ENCODE assay signal across 19 cellular contexts in the genomic region with DNA sequence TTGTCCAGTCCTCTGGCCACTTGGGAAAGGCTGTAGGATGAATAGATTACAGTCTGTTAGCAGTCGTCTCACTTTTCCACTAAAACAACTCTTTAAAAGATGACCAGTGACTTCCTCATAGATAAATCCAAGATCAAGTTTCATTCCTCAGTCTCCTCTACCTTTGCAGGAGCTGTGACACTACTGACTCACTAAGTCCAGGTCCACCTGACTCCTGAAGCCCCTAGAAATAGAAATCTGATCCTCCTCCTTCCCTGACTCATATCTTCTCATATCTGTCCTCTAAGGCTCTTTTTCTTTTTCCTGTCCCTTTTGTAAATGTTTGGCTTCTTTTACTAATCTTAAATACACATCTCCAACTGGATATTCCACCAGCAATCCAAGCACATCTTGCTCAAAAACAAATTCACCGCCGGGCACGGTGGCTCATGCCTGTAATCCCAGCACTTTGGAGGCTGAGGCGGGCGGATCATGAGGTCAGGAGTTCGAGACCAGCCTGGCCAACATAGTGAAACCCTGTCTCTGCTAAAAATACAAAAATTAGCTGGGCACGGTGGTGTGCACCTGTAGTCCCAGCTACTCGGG. TPM values are rescaled to one million over a fixed set of nuclear protein-coding genes. Genes with fewer than 3 reads are reported as not detected.
A peak's percentile ranks its signal among the peaks of the same experiment; 100 is the strongest.
DNase-seq lines count a peak whose midpoint lies in the region; ATAC-seq and TF ChIP-seq lines count a peak whose summit lies in the region.
"Had no signal": no experiment of that assay in that cellular context is flagged by ENCODE, and none has a peak within 500 bp of the region (broad histone marks: within the 10 kb centered on the region; RNA-seq: fewer than 3 reads in every experiment).

No MANE protein-coding gene starts in this region.

- TF ChIP-seq EP300 in stomach (IDR thresholded peaks at IDR 0.05) = no peak

- H3K27ac Mint-ChIP-seq in Calu3 (ENCODE audit: unreplicated experiment) = no peak overlapping the region
- no peak overlapping the region for H3K27ac Mint-ChIP-seq in endodermal cell

- H3K4me1 Mint-ChIP-seq in Calu3 (ENCODE audit: low read depth, unreplicated experiment) (peaks cover 28% of the 10 kb centered on the region), endodermal cell (peaks cover 12% of the 10 kb centered on the region)

- no peak overlapping the region for H3K9ac ChIP-seq in HCT116 (ENCODE audit: low read length)
- H3K9ac ChIP-seq in PC-3 (ENCODE audit: low read length) = no peak overlapping the region
- H3K9ac ChIP-seq in endodermal cell (ENCODE audit: extremely low read depth, low read length, poor library complexity, severe bottlenecking) = no peak overlapping the region

- H3K4me3 ChIP-seq in HCT116 (replicated peaks in 1 of 2; ENCODE audit: low read depth in 1 of 2, low read length in 2 of 2) (no peak overlapping the region), PC-3 (ENCODE audit: low read length) (no peak overlapping the region), stomach (no peak overlapping the region), endodermal cell (ENCODE audit: low read length) (no peak overlapping the region)
- H3K4me3 ChIP-seq: HAP-1, MG63, SJCRH30 had no signal

- TF ChIP-seq POLR2A in HCT116 (IDR thresholded peaks at IDR 0.05; ENCODE audit: borderline replicate concordance, extremely low read depth, insufficient read depth, insufficient read length) (no peak), stomach (IDR thresholded peaks at IDR 0.05) (no peak)

- RAD21 ChIA-PET in HCT116 (lab: Charles Lee; ENCODE audit: low non-redundant PET in 1 of 2, low total read pairs in 2 of 2, uncharacterized antibody in 2 of 2, unreplicated experiment in 2 of 2) = no interaction called here

- H3F3A ChIP-seq in PC-3 (ENCODE audit: low read length, unreplicated experiment) = peaks cover 4% of the 10 kb centered on the region

- no peak for TF ChIP-seq CTCF in HCT116 (IDR thresholded peaks at IDR 0.05 in 2 of 3, conservative IDR thresholded peaks at IDR 0.05 in 1 of 3; ENCODE audit: borderline replicate concordance in 1 of 3, insufficient read depth in 1 of 3, low read depth in 2 of 3, low read length in 2 of 3)
- no peak for TF ChIP-seq CTCF in PC-3 (conservative IDR thresholded peaks at IDR 0.05; ENCODE audit: low read depth, low read length)
- TF ChIP-seq CTCF in stomach (IDR thresholded peaks at IDR 0.05) = no peak
- no peak for TF ChIP-seq CTCF in Calu3 (IDR thresholded peaks at IDR 0.05; ENCODE audit: unreplicated experiment)
- TF ChIP-seq CTCF in endodermal cell (conservative IDR thresholded peaks at IDR 0.05) = no peak

- H3K36me3 ChIP-seq in HCT116 (ENCODE audit: control insufficient read depth in 1 of 2, insufficient read depth in 2 of 2, low read length in 2 of 2) (no peaks in the 10 kb centered on the region), PC-3 (ENCODE audit: low read depth, low read length) (no peaks in the 10 kb centered on the region), stomach (no peaks in the 10 kb centered on the region), endodermal cell (ENCODE audit: control insufficient read depth, insufficient read depth, low read length) (no peaks in the 10 kb centered on the region)
- H3K36me3 ChIP-seq: HAP-1, MG63, SJCRH30 had no signal

- H3K4me3 Mint-ChIP-seq in Calu3 (ENCODE audit: low read depth, unreplicated experiment) (no peak overlapping the region), endodermal cell (no peak overlapping the region)

- DNase-seq in HCT116 (ENCODE audit: low read depth, low spot score) = no peak
- DNase-seq in PC-3 = peak; percentile 92
- DNase-seq in kidney tubule cell (ENCODE audit: low spot score) = peak; percentile 35
- no peak for DNase-seq in stomach
- DNase-seq in Calu3 = no peak
- DNase-seq in activated CD4-positive, alpha-beta T cell treated with anti-CD3 and anti-CD28 coated beads for 48 hours = no peak
- no peak for DNase-seq in endodermal cell
- DNase-seq: CD8-positive, alpha-beta memory T cell; DMS153; KBM-7; MG63; NCI-H1105; NCI-H187; NCI-H2171; NCI-H446 treated with DMSO at 0.1 percent for 48 hours; NCI-H82; SJCRH30; SW 1271 had no signal

- no peaks in the 10 kb centered on the region for H3K9me2 ChIP-seq in HCT116 (ENCODE audit: insufficient read depth)
- no peaks in the 10 kb centered on the region for H3K9me2 ChIP-seq in PC-3 (replicated peaks; ENCODE audit: low read length)

- H3K9me3 ChIP-seq in HCT116 (ENCODE audit: control insufficient read depth in 1 of 2, insufficient read depth in 1 of 2, low read depth in 1 of 2, low read length in 2 of 2) (no peaks in the 10 kb centered on the region), PC-3 (ENCODE audit: low read length) (no peaks in the 10 kb centered on the region), stomach (no peaks in the 10 kb centered on the region), endodermal cell (ENCODE audit: control insufficient read depth, low read length) (no peaks in the 10 kb centered on the region)
- H3K9me3 ChIP-seq: HAP-1, MG63, SJCRH30 had no signal

- peak overlapping the region; percentile 15 for H3K4me2 ChIP-seq in HCT116 (ENCODE audit: low read length)
- peak overlapping the region; percentile 55 for H3K4me2 ChIP-seq in PC-3 (ENCODE audit: low read length)

- POLR2A ChIA-PET in HCT116 (lab: Charles Lee) = no interaction called here
- POLR2A ChIA-PET in PC-3 (lab: Charles Lee; ENCODE audit: unreplicated experiment) = no interaction called here

- ATAC-seq in HCT116 (no peak), PC-3 (peak; percentile 80)

- H4K20me1 ChIP-seq in HCT116 (ENCODE audit: insufficient read depth) = no peaks in the 10 kb centered on the region
- no peaks in the 10 kb centered on the region for H4K20me1 ChIP-seq in PC-3 (ENCODE audit: low read length)

- no peaks in the 10 kb centered on the region for H3K27me3 ChIP-seq in HCT116 (ENCODE audit: insufficient read depth, low read length)
- H3K27me3 ChIP-seq in PC-3 (ENCODE audit: low read length) = no peaks in the 10 kb centered on the region
- no peaks in the 10 kb centered on the region for H3K27me3 ChIP-seq in stomach
- no peaks in the 10 kb centered on the region for H3K27me3 ChIP-seq in endodermal cell (ENCODE audit: control insufficient read depth, insufficient read depth, low read length, poor library complexity, severe bottlenecking)
- H3K27me3 ChIP-seq: MG63, SJCRH30 had no signal

- TF ChIP-seq RAD21 in HCT116 (IDR thresholded peaks at IDR 0.05; ENCODE audit: low read depth) = no peak

- H2AFZ ChIP-seq in HCT116 (ENCODE audit: low read depth, low read length, poor library complexity, severe bottlenecking) (no peak overlapping the region), PC-3 (ENCODE audit: low read length) (no peak overlapping the region)

- peaks cover 9 to 41% of the 10 kb centered on the region in 2 experiments; a peak in 3 of 4 replicates for H3K4me1 ChIP-seq in HCT116 (ENCODE audit: control insufficient read depth in 1 of 2, insufficient read depth in 2 of 2, low read length in 2 of 2)
- H3K4me1 ChIP-seq in PC-3 (ENCODE audit: insufficient read depth, low read length) = peaks cover 12% of the 10 kb centered on the region; the same call in 1 of the 2 replicates
- H3K4me1 ChIP-seq in stomach = peaks cover 10 to 52% (median 19%) of the 10 kb centered on the region in 4 donors
- peaks cover 5% of the 10 kb centered on the region for H3K4me1 ChIP-seq in endodermal cell (ENCODE audit: control insufficient read depth, insufficient read depth, low read length)

- BruUV-seq in HCT116 (replicated peaks; lab: Mats Ljungman, UMichigan) = no TSS peak
- no TSS peak for BruUV-seq in PC-3 (replicated peaks; lab: Mats Ljungman, UMichigan)
- BruUV-seq in Calu3 (replicated peaks; lab: Mats Ljungman, UMichigan) = no TSS peak

- CTCF ChIA-PET in HCT116 (lab: Charles Lee) = no interaction called here
- CTCF ChIA-PET in PC-3 (lab: Charles Lee) = interaction anchor here (0.5 kb wide), 1 partner anchor 176 kb away, joined by 5 read pairs; no protein-coding TSS in a partner anchor
- CTCF ChIA-PET in Calu3 (lab: Charles Lee) = interaction anchor here (0.6 kb wide), 1 partner anchor 27 kb away, joined by 4 read pairs; no protein-coding TSS in a partner anchor

- H3K36me3 Mint-ChIP-seq in Calu3 (ENCODE audit: insufficient read depth, unreplicated experiment) = peaks cover 17% of the 10 kb centered on the region
- peaks cover 2% of the 10 kb centered on the region for H3K36me3 Mint-ChIP-seq in endodermal cell (ENCODE audit: low read depth)

- H3K27ac ChIP-seq in HCT116 (ENCODE audit: low read depth, low read length) = no peak overlapping the region
- H3K27ac ChIP-seq in PC-3 (ENCODE audit: low read length) = peak overlapping the region; percentile 68
- H3K27ac ChIP-seq in stomach = peak overlapping the region in 3 of 5 donors; percentile 18 to 64 (median 53)
- H3K27ac ChIP-seq in endodermal cell (ENCODE audit: low read depth, low read length) = no peak overlapping the region
- H3K27ac ChIP-seq: SJCRH30 had no signal

- no peaks in the 10 kb centered on the region for H3K27me3 Mint-ChIP-seq in Calu3 (ENCODE audit: unreplicated experiment)
- H3K27me3 Mint-ChIP-seq in endodermal cell (ENCODE audit: insufficient read depth) = peaks cover 2% of the 10 kb centered on the region

- H3K79me2 ChIP-seq in HCT116 (ENCODE audit: insufficient read depth, low read length) = peaks cover 7% of the 10 kb centered on the region
- H3K79me2 ChIP-seq in PC-3 (ENCODE audit: low read length) = peaks cover 16% of the 10 kb centered on the region

- 47 to 72% (median 56%) methylated on average over 9 of the region's 9 CpGs for WGBS in stomach, 5 donors
- 87 to 95% methylated on average over 3 to 9 of the region's 9 CpGs for WGBS in endodermal cell (ENCODE audit: insufficient coverage in 1 of 2, insufficient read length in 1 of 2), 2 experiments

- intact Hi-C loops in HCT116 (cut with micrococcal nuclease) (loop anchor here (10.0 kb wide), 2 partner anchors 65 to 285 kb away; no protein-coding TSS in a partner anchor), PC-3 (cut with micrococcal nuclease) (loop anchor here (1.0 to 5.0 kb wide), 2 partner anchors 37 to 91 kb away; a partner anchor contains a TSS), stomach (cut with DNase I; ENCODE audit: low total_unique reads) (no loop called here), Calu3 (cut with micrococcal nuclease; ENCODE audit: unreplicated experiment) (no loop called here)

- H3K9me3 Mint-ChIP-seq in Calu3 (ENCODE audit: low read depth, unreplicated experiment) (no peaks in the 10 kb centered on the region), endodermal cell (peaks cover 3% of the 10 kb centered on the region)
- H3K9me3 Mint-ChIP-seq: CD8-positive, alpha-beta memory T cell had no signal

RNA-seq across cellular contexts. Expression of a gene that starts 2.6 kb away (rescaled TPM):
- total RNA-seq in HCT116 (2021; ENCODE audit: unreplicated experiment) (15.9 TPM), PC-3 (2014; rRNA removed) (4.4 and 4.7 TPM in 2 replicates), stomach (10 to 100 TPM in 3 of 5 donors, 1 to 10 TPM in 2; 7.6 to 26.3 (median 17.4) TPM), Calu3 (2022) (12.4 and 13.4 TPM in 2 replicates), endodermal cell (1 to 10 TPM in 1 of 2 donors, under 1 TPM in 1; 0.38 to 7.3 TPM)
- polyA plus RNA-seq in HCT116 (2012) = 4.1 and 6.1 TPM in 2 replicates
- polyA plus RNA-seq in stomach = 10 to 100 TPM in 1 of 3 donors, 1 to 10 TPM in 2; 4.4 to 11.9 (median 5.0) TPM
- polyA plus RNA-seq in endodermal cell (2013, experiment 1 of 2) = 4.6 TPM
- 5.3 TPM for polyA plus RNA-seq in endodermal cell (2013, experiment 2 of 2)

RNA-seq across cellular contexts. Expression of a gene that starts 39.3 kb away (rescaled TPM):
- total RNA-seq in HCT116 (2021; ENCODE audit: unreplicated experiment) = 33.4 TPM
- 17.1 and 25.3 TPM in 2 replicates for polyA plus RNA-seq in HCT116 (2012)
- 25.3 and 37.4 TPM in 2 replicates for total RNA-seq in PC-3 (2014; rRNA removed)
- total RNA-seq in stomach = 10 to 100 TPM in 3 of 5 donors, not detected in 2; 17.5 to 42.0 (median 32.7) TPM
- polyA plus RNA-seq in stomach = 10 to 100 TPM; 40.8 to 45.4 (median 44.2) TPM
- 32.9 and 33.6 TPM in 2 replicates for total RNA-seq in Calu3 (2022)
- total RNA-seq in endodermal cell = 10 to 100 TPM; 32.6 to 54.2 TPM
- 49.8 TPM for polyA plus RNA-seq in endodermal cell (2013, experiment 1 of 2)
- 45.9 TPM for polyA plus RNA-seq in endodermal cell (2013, experiment 2 of 2)

RNA-seq across cellular contexts. Expression of a gene that starts 39.3 kb away (rescaled TPM):
- total RNA-seq in HCT116 (2021; ENCODE audit: unreplicated experiment) (92.0 TPM), PC-3 (2014; rRNA removed) (61.3 and 61.6 TPM in 2 replicates), stomach (10 to 100 TPM in 2 of 5 donors, 1 to 10 TPM in 3; 1.2 to 54.2 (median 8.5) TPM), Calu3 (2022) (65.8 and 74.2 TPM in 2 replicates), endodermal cell (10 to 100 TPM; 69.5 to 74.3 TPM)
- 83.9 and 109 TPM in 2 replicates for polyA plus RNA-seq in HCT116 (2012)
- 10 to 100 TPM; 52.5 to 77.9 (median 64.4) TPM for polyA plus RNA-seq in stomach
- 72.4 TPM for polyA plus RNA-seq in endodermal cell (2013, experiment 1 of 2)
- 67.6 TPM for polyA plus RNA-seq in endodermal cell (2013, experiment 2 of 2)

RNA-seq across cellular contexts. Expression of a gene that starts 39.6 kb away (rescaled TPM):
- 29.0 TPM for total RNA-seq in HCT116 (2021; ENCODE audit: unreplicated experiment)
- polyA plus RNA-seq in HCT116 (2012) = 13.6 and 18.2 TPM in 2 replicates
- total RNA-seq in PC-3 (2014; rRNA removed) = 13.5 TPM in 2 replicates
- total RNA-seq in stomach = 10 to 100 TPM; 11.1 to 42.5 (median 30.3) TPM
- 10 to 100 TPM in 2 of 3 donors, 1 to 10 TPM in 1; 9.4 to 13.1 (median 11.5) TPM for polyA plus RNA-seq in stomach
- total RNA-seq in Calu3 (2022) = 16.9 and 17.7 TPM in 2 replicates
- total RNA-seq in endodermal cell = 10 to 100 TPM; 30.1 to 40.0 TPM
- 38.8 TPM for polyA plus RNA-seq in endodermal cell (2013, experiment 1 of 2)
- 35.3 TPM for polyA plus RNA-seq in endodermal cell (2013, experiment 2 of 2)

Comparison
In these comparisons a context has a peak if more than half of its experiments do, and no peak if none do; other contexts are left out.
1. DNase-seq: peak in PC-3 (single experiment) and kidney tubule cell (single experiment); none in HCT116 (single experiment), stomach (single experiment), Calu3 (single experiment), activated CD4-positive, alpha-beta T cell treated with anti-CD3 and anti-CD28 coated beads for 48 hours (single experiment) and endodermal cell (single experiment).
2. H3K27ac ChIP-seq: peak in PC-3 (single experiment) and stomach (3 of 5); none in HCT116 (single experiment) and endodermal cell (single experiment).
3. intact Hi-C loops: an anchor here in HCT116 (10.0 kb wide) and PC-3 (1.0 to 5.0 kb wide); none called in stomach and Calu3.